ENCODE assay signal across 30 cellular contexts in the genomic region with DNA sequence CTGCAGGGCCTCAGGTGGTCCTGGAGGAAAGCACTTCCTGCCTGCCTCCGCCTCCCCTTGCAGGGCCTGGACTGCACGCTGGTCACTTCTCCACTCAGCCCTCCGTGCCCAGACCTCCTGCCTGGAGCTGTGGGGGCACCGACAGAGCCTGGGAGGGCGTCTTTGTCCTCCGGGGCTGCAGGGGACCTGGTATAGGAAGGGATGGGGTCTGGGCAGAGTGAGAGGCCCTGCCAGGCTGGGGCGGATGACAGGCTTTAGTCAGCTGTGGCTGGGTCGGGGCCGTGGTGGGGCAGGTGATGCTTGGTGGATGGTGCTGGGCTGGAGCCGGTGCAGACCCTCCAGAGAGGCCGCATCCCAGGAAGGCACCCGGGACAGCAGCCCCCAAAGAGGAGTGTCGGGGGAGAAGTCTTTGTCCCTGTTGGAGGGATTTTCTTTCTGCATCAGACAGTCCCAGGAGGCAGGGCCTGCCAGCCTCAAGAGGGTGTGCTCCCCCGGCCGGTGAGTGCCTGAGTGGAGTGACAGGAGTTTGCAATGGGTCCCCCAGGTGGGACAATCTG. TPM values are rescaled to one million over a fixed set of nuclear protein-coding genes. Genes with fewer than 3 reads are reported as not detected.
DNase-seq lines count a peak whose midpoint lies in the region; ATAC-seq, FAIRE-seq and TF ChIP-seq lines count a peak whose summit lies in the region.
"Had no signal": no experiment of that assay in that cellular context is flagged by ENCODE, and none has a peak within 500 bp of the region (broad histone marks: within the 10 kb centered on the region; RNA-seq: fewer than 3 reads in every experiment).

No MANE protein-coding gene starts in this region.

- in situ Hi-C loops in HepG2 (cut with HindIII; ENCODE audit: extremely low pct_ligation_motif_present, low pct_unique_long_range_greater_than_20kb) = no loop called here

- H3K4me1 Mint-ChIP-seq in T-helper 17 cell = no peaks in the 10 kb centered on the region
- H3K4me1 Mint-ChIP-seq: activated CD4-positive, alpha-beta memory T cell treated with anti-CD3 and anti-CD28 coated beads, Interleukin-2, amount 10 ng/mL, durations not matched to agents 7 days and 5 days; activated T-helper 17 cell treated with anti-CD3 and anti-CD28 coated beads, Interleukin-2, amount 50 U/mL, for 72 hours; IgD-negative memory B cell had no signal

- ATAC-seq in T-helper 17 cell (no peak), HepG2 (no peak; the same call in 2 of the 3 replicates)
- ATAC-seq: activated T-helper 17 cell treated with anti-CD3 and anti-CD28 coated beads, Interleukin-2, amount 50 U/mL, for 72 hours; left lobe of liver had no signal

- H4K20me1 ChIP-seq in BLaER1 (no peaks in the 10 kb centered on the region), HepG2 (ENCODE audit: insufficient read depth, low read length) (no peaks in the 10 kb centered on the region)

- H3K27me3 Mint-ChIP-seq in T-helper 17 cell = peaks cover 19% of the 10 kb centered on the region

- H3K36me3 Mint-ChIP-seq in T-helper 17 cell (ENCODE audit: low read depth) = peaks cover 2% of the 10 kb centered on the region
- H3K36me3 Mint-ChIP-seq: activated naive CD4-positive, alpha-beta T cell treated with anti-CD3 and anti-CD28 coated beads, Interleukin-2, amount 50 U/mL, for 72 hours; IgD-negative memory B cell had no signal

- H3K4me2 ChIP-seq in BLaER1 (peak overlapping the region; percentile 77), HepG2 (ENCODE audit: low read depth, low read length) (peak overlapping the region; percentile 36; the same call in 1 of the 2 replicates)
- H3K4me2 ChIP-seq: smooth muscle cell had no signal

- no peaks in the 10 kb centered on the region for H3K79me2 ChIP-seq in HepG2 (ENCODE audit: insufficient read depth, low read length)

- POLR2A ChIA-PET in HepG2 (lab: Yijun Ruan, JAX) = no interaction called here

- TF ChIP-seq CTCF in HepG2 (CRISPR knock-in tag; IDR thresholded peaks at IDR 0.05) = no peak
- no peak for TF ChIP-seq CTCF in retinal pigment epithelial cell (conservative IDR thresholded peaks at IDR 0.05; ENCODE audit: low read depth, low read length)

- no peak overlapping the region for H2AFZ ChIP-seq in HepG2 (ENCODE audit: low read length)

- no peak for TF ChIP-seq EP300 in HepG2 (IDR thresholded peaks at IDR 0.05; ENCODE audit: low read depth in 2 of 2, low read length in 2 of 2)
- no peak for TF ChIP-seq EP300 in HepG2 (CRISPR knock-in tag; IDR thresholded peaks at IDR 0.05; ENCODE audit: borderline replicate concordance)

- WGBS in HepG2 (ENCODE audit: low lambda C conversion rate) = 61% methylated on average over 8 of the region's 15 CpGs
- 78 to 89% (median 79%) methylated on average over 13 to 15 of the region's 15 CpGs for WGBS in small intestine, 3 donors

- intact Hi-C loops in HepG2 (cut with micrococcal nuclease; ENCODE audit: unreplicated experiment) = no loop called here

- H3K36me3 ChIP-seq in BLaER1 (no peaks in the 10 kb centered on the region), HepG2 (replicated peaks in 1 of 2; ENCODE audit: control insufficient read depth in 1 of 2, insufficient read depth in 2 of 2, low read length in 2 of 2) (no peaks in the 10 kb centered on the region), small intestine (ENCODE audit: control insufficient read depth in 2 of 2, insufficient read depth in 2 of 2, low read length in 2 of 2) (no peaks in the 10 kb centered on the region)
- H3K36me3 ChIP-seq: cardiac muscle cell, esophagus squamous epithelium had no signal

- FAIRE-seq in HepG2 (lab: Jason Lieb, UNC) (no peak), small intestine (lab: Jason Lieb, UNC) (no peak)
- FAIRE-seq: H54 had no signal

- H3K9ac ChIP-seq in BLaER1 (no peak overlapping the region), HepG2 (ENCODE audit: insufficient read depth, low read depth, low read length) (no peak overlapping the region)

- CTCF ChIA-PET in HepG2 (lab: Yijun Ruan, JAX; ENCODE audit: low intra/inter-chr PET ratio, low total read pairs) = no interaction called here

- no peak for TF ChIP-seq RAD21 in HepG2 (CRISPR knock-in tag; IDR thresholded peaks at IDR 0.05)

- H3K4me1 ChIP-seq in BLaER1 = peaks cover 62% of the 10 kb centered on the region
- H3K4me1 ChIP-seq in HepG2 (ENCODE audit: insufficient read depth, low read length) = peaks cover 23% of the 10 kb centered on the region
- H3K4me1 ChIP-seq in small intestine (ENCODE audit: control insufficient read depth in 2 of 2, insufficient read depth in 1 of 2, low read depth in 1 of 2, low read length in 1 of 2) = no peaks in the 10 kb centered on the region

- H3K9me3 ChIP-seq in BLaER1 = peaks cover 13% of the 10 kb centered on the region
- no peaks in the 10 kb centered on the region for H3K9me3 ChIP-seq in T-helper 17 cell (ENCODE audit: control insufficient read depth, low read length, poor library complexity, severe bottlenecking)
- H3K9me3 ChIP-seq in HepG2 (ENCODE audit: low read length) = no peaks in the 10 kb centered on the region
- no peaks in the 10 kb centered on the region for H3K9me3 ChIP-seq in small intestine (ENCODE audit: control insufficient read depth, low read depth)
- H3K9me3 ChIP-seq: esophagus squamous epithelium had no signal

- no peak for TF ChIP-seq POLR2A in HepG2 (IDR thresholded peaks at IDR 0.05; ENCODE audit: insufficient read depth in 1 of 2, low read depth in 2 of 2, low read length in 2 of 2)

- H3K4me3 ChIP-seq in BLaER1 = no peak overlapping the region
- peak overlapping the region in 1 of 3 experiments; percentile 55; a peak in 2 of 6 replicates for H3K4me3 ChIP-seq in HepG2 (replicated peaks in 1 of 3; ENCODE audit: insufficient read depth in 1 of 3, low read depth in 2 of 3, low read length in 3 of 3)
- H3K4me3 ChIP-seq in retinal pigment epithelial cell (ENCODE audit: low read length) = peak overlapping the region; percentile 62
- no peak overlapping the region for H3K4me3 ChIP-seq in small intestine (ENCODE audit: low read depth in 1 of 2, low read length in 2 of 2)
- H3K4me3 ChIP-seq: smooth muscle cell had no signal

- no peak overlapping the region for H3K27ac ChIP-seq in BLaER1
- no peak overlapping the region for H3K27ac ChIP-seq in HepG2 (ENCODE audit: extremely low read length, insufficient read depth, low read length)
- H3K27ac ChIP-seq in small intestine (ENCODE audit: low read depth in 1 of 2, low read length in 1 of 2) = no peak overlapping the region
- H3K27ac ChIP-seq: cardiac muscle cell, esophagus squamous epithelium had no signal

- H3K4me3 Mint-ChIP-seq in T-helper 17 cell = peak overlapping the region; percentile 10
- H3K4me3 Mint-ChIP-seq: activated CD4-positive, alpha-beta memory T cell treated with anti-CD3 and anti-CD28 coated beads, Interleukin-2, amount 10 ng/mL, durations not matched to agents 7 days and 5 days; activated T-helper 17 cell treated with anti-CD3 and anti-CD28 coated beads, Interleukin-2, amount 50 U/mL, for 72 hours had no signal

- BruUV-seq in HepG2 (replicated peaks; lab: Mats Ljungman, UMichigan) = no TSS peak

- no peak overlapping the region for H3K27ac Mint-ChIP-seq in T-helper 17 cell
- H3K27ac Mint-ChIP-seq: activated CD4-positive, alpha-beta memory T cell treated with anti-CD3 and anti-CD28 coated beads, Interleukin-2, amount 10 ng/mL, durations not matched to agents 7 days and 5 days; activated naive CD4-positive, alpha-beta T cell treated with anti-CD3 and anti-CD28 coated beads, Interleukin-2, amount 50 U/mL, for 72 hours; activated T-helper 17 cell treated with anti-CD3 and anti-CD28 coated beads, Interleukin-2, amount 50 U/mL, for 72 hours had no signal

- DNase-seq in T-helper 17 cell = no peak
- no peak for DNase-seq in HepG2 (ENCODE audit: low spot score)
- no peak for DNase-seq in retinal pigment epithelial cell (ENCODE audit: low read depth)
- DNase-seq in stimulated activated CD4-positive, alpha-beta T cell treated with anti-CD3 and anti-CD28 coated beads, Interleukin-2, amount 100 ng/mL, for 48 hours = no peak
- DNase-seq in HuH-7 (ENCODE audit: low spot score) = no peak
- DNase-seq in small intestine = no peak
- DNase-seq in T-helper 9 cell = no peak
- DNase-seq: activated CD4-positive, alpha-beta memory T cell treated with anti-CD3 and anti-CD28 coated beads, Interleukin-2, amount 10 ng/mL, durations not matched to agents 7 days and 5 days; activated CD4-positive, CD25-positive, alpha-beta regulatory T cell treated with anti-CD3 and anti-CD28 coated beads, Interleukin-2, amount 50 U/mL, for 72 hours; activated CD8-positive, alpha-beta memory T cell treated with anti-CD3 and anti-CD28 coated beads, Interleukin-2, amount 50 U/mL, for 48 hours; COR-L47; dermis blood vessel endothelial cell; DMS79; esophagus squamous epithelium; foreskin melanocyte; GDM1; hippocampal formation; NCI-H1092 treated with DMSO at 0.1 percent for 48 hours; NCI-H187 treated with DMSO at 0.1 percent for 48 hours; NCI-H524 treated with DMSO at 0.1 percent for 48 hours; stimulated activated CD4-positive, alpha-beta T cell treated with anti-CD3 and anti-CD28 coated beads, Interleukin-1b, Interleukin-23, amount 100 ng/mL, for 48 hours; trophoblast cell had no signal

- peaks cover 34% of the 10 kb centered on the region for H3K27me3 ChIP-seq in BLaER1
- peaks cover 22 to 59% of the 10 kb centered on the region in 2 experiments for H3K27me3 ChIP-seq in HepG2 (ENCODE audit: control insufficient read depth in 1 of 2, insufficient read depth in 2 of 2, low read length in 2 of 2)
- peaks cover 0 to 4% of the 10 kb centered on the region in 2 donors for H3K27me3 ChIP-seq in small intestine (ENCODE audit: control insufficient read depth in 2 of 2, insufficient read depth in 2 of 2, low read length in 2 of 2)
- H3K27me3 ChIP-seq: cardiac muscle cell had no signal

RNA-seq across cellular contexts. Expression of a gene that starts 1.3 kb away (rescaled TPM):
- total RNA-seq in T-helper 17 cell (not detected), HepG2 (2016; rRNA removed; fragmentation: Illumina TruSeq; extraction: Trizol) (0.07 TPM in 1 of 2 replicates, not detected in the other)
- not detected in 2 replicates for total RNA-seq in HepG2 (2016; cell fraction: cytosol; rRNA removed; fragmentation: Illumina TruSeq; extraction: Trizol; ENCODE audit: low read depth)
- total RNA-seq in HepG2 (2016; cell fraction: insoluble cytoplasmic fraction; rRNA removed; fragmentation: Illumina TruSeq; extraction: Trizol) = 0.04 TPM in 1 of 2 replicates, not detected in the other
- total RNA-seq in HepG2 (2016; cell fraction: membrane; rRNA removed; fragmentation: Illumina TruSeq; extraction: Trizol) = 0.06 TPM in 1 of 2 replicates, not detected in the other
- not detected in 2 replicates for total RNA-seq in HepG2 (2016; cell fraction: nucleus; rRNA removed; fragmentation: Illumina TruSeq; extraction: Trizol)
- polyA plus RNA-seq in HepG2 (2011; rRNA removed) (0.03 and 0.05 TPM in 2 replicates), small intestine (under 1 TPM in 2 of 3 donors, not detected in 1; 0.28 to 0.81 TPM)
- polyA plus RNA-seq in HepG2 (2011; cell fraction: cytosol; rRNA removed) = 0.05 and 0.08 TPM in 2 replicates
- polyA plus RNA-seq in HepG2 (2011; cell fraction: nucleus; rRNA removed) = 0.26 and 0.32 TPM in 2 replicates
- not detected in 2 replicates for polyA plus RNA-seq in HepG2 (2012)
- not detected in 2 replicates for polyA plus RNA-seq in HepG2 (2016; cell fraction: cytosol; fragmentation: Illumina TruSeq; extraction: Trizol; ENCODE audit: low read depth)
- 0.19 TPM in 1 of 2 replicates, not detected in the other for polyA plus RNA-seq in HepG2 (2016; cell fraction: insoluble cytoplasmic fraction; fragmentation: Illumina TruSeq; extraction: Trizol; ENCODE audit: low read depth)
- not detected in 2 replicates for polyA plus RNA-seq in HepG2 (2016; cell fraction: membrane; fragmentation: Illumina TruSeq; extraction: Trizol; ENCODE audit: low read depth)
- polyA plus RNA-seq in HepG2 (2016; cell fraction: nucleus; fragmentation: Illumina TruSeq; extraction: Trizol; ENCODE audit: insufficient read depth, low read depth) = not detected in 2 replicates
- polyA minus RNA-seq in HepG2 (2011; rRNA and poly(A)+ RNA removed; ENCODE audit: low replicate concordance) = 0.38 TPM in 1 of 2 replicates, not detected in the other
- polyA minus RNA-seq in HepG2 (2011; cell fraction: cytosol; rRNA and poly(A)+ RNA removed) = not detected in 2 replicates
- polyA minus RNA-seq in HepG2 (2011; cell fraction: nucleus; rRNA and poly(A)+ RNA removed) = not detected in 2 replicates
- total RNA-seq: activated CD4-positive, alpha-beta memory T cell treated with anti-CD3 and anti-CD28 coated beads, Interleukin-2, amount 10 ng/mL, durations not matched to agents 7 days and 5 days; activated naive CD4-positive, alpha-beta T cell treated with anti-CD3 and anti-CD28 coated beads, Interleukin-2, amount 50 U/mL, for 72 hours; activated T-helper 17 cell treated with anti-CD3 and anti-CD28 coated beads, Interleukin-2, amount 50 U/mL, for 72 hours; smooth muscle cell had no signal
- polyA plus RNA-seq: smooth muscle cell had no signal

RNA-seq across cellular contexts. Expression of a gene that starts 22.7 kb away (rescaled TPM):
- total RNA-seq in T-helper 17 cell = not detected
- 0.98 and 8.5 TPM in 2 replicates for total RNA-seq in HepG2 (2016; rRNA removed; fragmentation: Illumina TruSeq; extraction: Trizol)
- total RNA-seq in HepG2 (2016; cell fraction: cytosol; rRNA removed; fragmentation: Illumina TruSeq; extraction: Trizol; ENCODE audit: low read depth) = 1.8 and 1.9 TPM in 2 replicates
- total RNA-seq in HepG2 (2016; cell fraction: insoluble cytoplasmic fraction; rRNA removed; fragmentation: Illumina TruSeq; extraction: Trizol) = 1.2 and 9.0 TPM in 2 replicates
- 1.4 and 1.8 TPM in 2 replicates for total RNA-seq in HepG2 (2016; cell fraction: membrane; rRNA removed; fragmentation: Illumina TruSeq; extraction: Trizol)
- total RNA-seq in HepG2 (2016; cell fraction: nucleus; rRNA removed; fragmentation: Illumina TruSeq; extraction: Trizol) = 14.0 and 15.7 TPM in 2 replicates
- 63.6 and 107 TPM in 2 replicates for polyA plus RNA-seq in HepG2 (2011; rRNA removed)
- polyA plus RNA-seq in HepG2 (2011; cell fraction: cytosol; rRNA removed) = 8.9 and 16.3 TPM in 2 replicates
- polyA plus RNA-seq in HepG2 (2011; cell fraction: nucleus; rRNA removed) = 1,761 and 2,041 TPM in 2 replicates
- 31.4 and 46.5 TPM in 2 replicates for polyA plus RNA-seq in HepG2 (2012)
- 1.9 and 2.1 TPM in 2 replicates for polyA plus RNA-seq in HepG2 (2016; cell fraction: cytosol; fragmentation: Illumina TruSeq; extraction: Trizol; ENCODE audit: low read depth)
- polyA plus RNA-seq in HepG2 (2016; cell fraction: insoluble cytoplasmic fraction; fragmentation: Illumina TruSeq; extraction: Trizol; ENCODE audit: low read depth) = 1.9 and 2.5 TPM in 2 replicates
- 1.6 and 2.1 TPM in 2 replicates for polyA plus RNA-seq in HepG2 (2016; cell fraction: membrane; fragmentation: Illumina TruSeq; extraction: Trizol; ENCODE audit: low read depth)
- polyA plus RNA-seq in HepG2 (2016; cell fraction: nucleus; fragmentation: Illumina TruSeq; extraction: Trizol; ENCODE audit: insufficient read depth, low read depth) = 65.6 and 66.9 TPM in 2 replicates
- 15.4 TPM in 1 of 2 replicates, not detected in the other for polyA minus RNA-seq in HepG2 (2011; rRNA and poly(A)+ RNA removed; ENCODE audit: low replicate concordance)
- polyA minus RNA-seq in HepG2 (2011; cell fraction: cytosol; rRNA and poly(A)+ RNA removed) = 5.8 and 5.9 TPM in 2 replicates
- polyA minus RNA-seq in HepG2 (2011; cell fraction: nucleus; rRNA and poly(A)+ RNA removed) = 43.4 and 57.3 TPM in 2 replicates
- under 1 TPM in 1 of 3 donors, not detected in 2; 0.21 TPM for polyA plus RNA-seq in small intestine
- total RNA-seq: activated CD4-positive, alpha-beta memory T cell treated with anti-CD3 and anti-CD28 coated beads, Interleukin-2, amount 10 ng/mL, durations not matched to agents 7 days and 5 days; activated naive CD4-positive, alpha-beta T cell treated with anti-CD3 and anti-CD28 coated beads, Interleukin-2, amount 50 U/mL, for 72 hours; activated T-helper 17 cell treated with anti-CD3 and anti-CD28 coated beads, Interleukin-2, amount 50 U/mL, for 72 hours had no signal
- polyA plus RNA-seq: IgD-negative memory B cell, smooth muscle cell had no signal
